In genomic region chr5:80686757-80687156, GRCh38 we compare ENCODE assay signal across 10 cellular contexts. TPM values are rescaled to one million over a fixed set of nuclear protein-coding genes. Genes with fewer than 3 reads are reported as not detected.
DNase-seq lines count a peak whose midpoint lies in the region; ATAC-seq and TF ChIP-seq lines count a peak whose summit lies in the region.
"Had no signal": no experiment of that assay in that cellular context is flagged by ENCODE, and none has a peak within 500 bp of the region (broad histone marks: within the 10 kb centered on the region; RNA-seq: fewer than 3 reads in every experiment).

No MANE protein-coding gene starts in this region.

- intact Hi-C loops in ascending aorta (cut with DNase I): loop anchor here (5.0 kb wide), 1 partner anchor 511 kb away; no protein-coding TSS in a partner anchor
- intact Hi-C loops in activated CD4-positive, alpha-beta T cell treated with anti-CD3 and anti-CD28 coated beads for 36 hours (cut with DNase I, micrococcal nuclease): loop anchor here (1.0 to 5.0 kb wide), 5 partner anchors 420 to 511 kb away; no protein-coding TSS in a partner anchor

- H3K27me3 ChIP-seq in ascending aorta: no peaks in the 10 kb centered on the region

- CTCF ChIA-PET in activated CD4-positive, alpha-beta T cell treated with anti-CD3 and anti-CD28 coated beads for 36 hours (lab: Charles Lee): interaction anchor here (0.6 to 1.4 kb wide), 4 partner anchors 14 to 507 kb away, joined by 3 to 12 read pairs (median 3); no protein-coding TSS in a partner anchor

- peak; percentile 61 for TF ChIP-seq CTCF in 22Rv1 (IDR thresholded peaks at IDR 0.05)
- TF ChIP-seq CTCF in ascending aorta (IDR thresholded peaks at IDR 0.05): peak in 1 of 3 experiments; percentile 30

- peaks cover 0 to 7% of the 10 kb centered on the region in 2 donors for H3K9me3 ChIP-seq in ascending aorta

- no peak overlapping the region for H3K27ac ChIP-seq in 22Rv1
- no peak overlapping the region for H3K27ac ChIP-seq in ascending aorta

- no peaks in the 10 kb centered on the region for H3K27me3 Mint-ChIP-seq in activated CD4-positive, alpha-beta T cell treated with anti-CD3 and anti-CD28 coated beads for 36 hours
- H3K27me3 Mint-ChIP-seq: memory B cell had no signal

- peaks cover 15% of the 10 kb centered on the region for H3K4me1 Mint-ChIP-seq in activated CD4-positive, alpha-beta T cell treated with anti-CD3 and anti-CD28 coated beads for 36 hours

- no peak for ATAC-seq in activated CD4-positive, alpha-beta T cell treated with anti-CD3 and anti-CD28 coated beads for 36 hours
- no peak for ATAC-seq in HG02981 (IDR thresholded peaks at IDR 0.05; ENCODE audit: unreplicated experiment)

- in situ Hi-C loops in G401 (cut with HindIII; ENCODE audit: low sequenced_read_pairs): no loop called here

- no peaks in the 10 kb centered on the region for H3K9me3 Mint-ChIP-seq in activated CD4-positive, alpha-beta T cell treated with anti-CD3 and anti-CD28 coated beads for 36 hours (ENCODE audit: low read depth)
- H3K9me3 Mint-ChIP-seq: memory B cell had no signal

- H3K4me1 ChIP-seq in ascending aorta: no peaks in the 10 kb centered on the region

- peaks cover 0 to 8% of the 10 kb centered on the region in 2 donors for H3K36me3 ChIP-seq in ascending aorta

- DNase-seq in G401 (ENCODE audit: low spot score) (peak; percentile 27), SK-N-DZ (ENCODE audit: low spot score) (peak; percentile 15), globus pallidus (ENCODE audit: low spot score) (peak; percentile 8), islet precursor cell (no peak), ascending aorta (ENCODE audit: low spot score in 2 of 2) (no peak)
- no peak for DNase-seq in activated CD4-positive, alpha-beta T cell treated with anti-CD3 and anti-CD28 coated beads for 36 hours
- DNase-seq: activated CD8-positive, alpha-beta memory T cell treated with anti-CD3 and anti-CD28 coated beads, Interleukin-2, amount 50 U/mL, for 4 hours had no signal

- peaks cover 26% of the 10 kb centered on the region for H3K36me3 Mint-ChIP-seq in activated CD4-positive, alpha-beta T cell treated with anti-CD3 and anti-CD28 coated beads for 36 hours (ENCODE audit: low read depth)

- no peak overlapping the region for H3K4me3 Mint-ChIP-seq in activated CD4-positive, alpha-beta T cell treated with anti-CD3 and anti-CD28 coated beads for 36 hours
- H3K4me3 Mint-ChIP-seq: memory B cell had no signal

- H3K4me3 ChIP-seq in ascending aorta: no peak overlapping the region

- POLR2A ChIA-PET in activated CD4-positive, alpha-beta T cell treated with anti-CD3 and anti-CD28 coated beads for 36 hours (lab: Charles Lee): no interaction called here

- H3K27ac Mint-ChIP-seq in activated CD4-positive, alpha-beta T cell treated with anti-CD3 and anti-CD28 coated beads for 36 hours: no peak overlapping the region

RNA-seq across cellular contexts. Expression of gene DHFR, which starts 32.0 kb away (rescaled TPM):
- total RNA-seq in G401 (2014; rRNA removed; shearing (Covaris generic)): 108 and 124 TPM in 2 replicates
- 196 and 221 TPM in 2 replicates for polyA plus RNA-seq in SK-N-DZ (2014; cell fraction: cytosol; rRNA removed)
- polyA plus RNA-seq in SK-N-DZ (2014; cell fraction: nucleus; rRNA removed): 81.9 and 86.3 TPM in 2 replicates
- total RNA-seq in ascending aorta: 0.53 TPM
- 100 to 1,000 TPM; 105 to 107 TPM for total RNA-seq in activated CD4-positive, alpha-beta T cell treated with anti-CD3 and anti-CD28 coated beads for 36 hours

RNA-seq across cellular contexts. Expression of gene MSH3, which starts 32.3 kb away (rescaled TPM):
- 16.2 and 16.8 TPM in 2 replicates for total RNA-seq in G401 (2014; rRNA removed; shearing (Covaris generic))
- 11.9 and 12.7 TPM in 2 replicates for polyA plus RNA-seq in SK-N-DZ (2014; cell fraction: cytosol; rRNA removed)
- 5.7 and 6.8 TPM in 2 replicates for polyA plus RNA-seq in SK-N-DZ (2014; cell fraction: nucleus; rRNA removed)
- 8.7 TPM for total RNA-seq in ascending aorta
- total RNA-seq in activated CD4-positive, alpha-beta T cell treated with anti-CD3 and anti-CD28 coated beads for 36 hours: 10 to 100 TPM; 25.6 to 27.1 TPM

Comparison
In these comparisons a context has a peak if more than half of its experiments do, and no peak if none do; other contexts are left out.
1. DNase-seq: peak in G401 (single experiment), SK-N-DZ (single experiment) and globus pallidus (single experiment); none in islet precursor cell (single experiment), ascending aorta (0 of 2) and activated CD4-positive, alpha-beta T cell treated with anti-CD3 and anti-CD28 coated beads for 36 hours (single experiment).
2. RNA of gene DHFR, which starts 32.0 kb away (total RNA-seq): 108 to 124 TPM in G401 and 105 to 107 TPM in activated CD4-positive, alpha-beta T cell treated with anti-CD3 and anti-CD28 coated beads for 36 hours; 0.53 TPM in ascending aorta (single experiment); every median in the first group is over 10 times any median in the second.